7 cellular contexts compared by ENCODE assay signal in genomic region chr3:17774180-17774910, GRCh38. TPM values are rescaled to one million over a fixed set of nuclear protein-coding genes. Genes with fewer than 3 reads are reported as not detected.
A peak's percentile ranks its signal among the peaks of the same experiment; 100 is the strongest.
DNase-seq lines count a peak whose midpoint lies in the region; ATAC-seq and TF ChIP-seq lines count a peak whose summit lies in the region.
"Not testable (repeated sequence)": the region's sequence is repeated elsewhere in the genome, so short reads cannot be mapped to it uniquely, and the experiment has no call there.

No MANE protein-coding gene starts in this region.

- H3K9ac ChIP-seq in Loucy (ENCODE audit: low read depth, low read length, poor library complexity, severe bottlenecking), result peak overlapping the region; percentile 82

- not testable (repeated sequence) for H4K20me1 ChIP-seq in Loucy (ENCODE audit: insufficient read depth, low read length, poor library complexity, severe bottlenecking)

- ATAC-seq in activated CD4-positive, alpha-beta T cell treated with anti-CD3 and anti-CD28 coated beads for 36 hours, result peak; percentile 74
- peak; percentile 76 for ATAC-seq in central memory CD8-positive, alpha-beta T cell (replicated peaks; ENCODE audit: extremely low read depth, poor library complexity, severe bottlenecking)

- peaks cover 11% of the 10 kb centered on the region for H3K4me1 ChIP-seq in Loucy (ENCODE audit: insufficient read depth, low read length, poor library complexity, severe bottlenecking)

- peaks cover 22% of the 10 kb centered on the region; the same call in 1 of the 2 replicates for H3K79me2 ChIP-seq in Loucy (ENCODE audit: insufficient read depth, low read length)

- H3F3A ChIP-seq in Loucy (ENCODE audit: low read depth), result not testable (repeated sequence)

- H3K9me3 ChIP-seq in Loucy (ENCODE audit: insufficient read depth, low read depth, low read length), result not testable (repeated sequence)

- CTCF ChIA-PET in activated CD4-positive, alpha-beta T cell treated with anti-CD3 and anti-CD28 coated beads for 36 hours (lab: Charles Lee), result interaction anchor here (0.6 to 2.2 kb wide), 4 partner anchors 31 to 147 kb away, joined by 3 to 8 read pairs (median 4); no protein-coding TSS in a partner anchor

- peaks cover 17% of the 10 kb centered on the region for H3K4me1 Mint-ChIP-seq in activated CD4-positive, alpha-beta T cell treated with anti-CD3 and anti-CD28 coated beads for 36 hours
- peaks cover 13% of the 10 kb centered on the region for H3K4me1 Mint-ChIP-seq in central memory CD8-positive, alpha-beta T cell

- peak overlapping the region; percentile 74 for H3K4me3 Mint-ChIP-seq in activated CD4-positive, alpha-beta T cell treated with anti-CD3 and anti-CD28 coated beads for 36 hours
- peak overlapping the region; percentile 46 for H3K4me3 Mint-ChIP-seq in central memory CD8-positive, alpha-beta T cell

- TF ChIP-seq CTCF in Loucy (conservative IDR thresholded peaks at IDR 0.05; ENCODE audit: low read length), result not testable (repeated sequence)

- H3K27me3 ChIP-seq in Loucy (ENCODE audit: insufficient read depth, low read length, poor library complexity, severe bottlenecking), result not testable (repeated sequence)

- H3K27ac Mint-ChIP-seq in activated CD4-positive, alpha-beta T cell treated with anti-CD3 and anti-CD28 coated beads for 36 hours, result peak overlapping the region; percentile 81
- not testable (repeated sequence) for H3K27ac Mint-ChIP-seq in central memory CD8-positive, alpha-beta T cell (ENCODE audit: low read depth)

- H3K36me3 ChIP-seq in Loucy (ENCODE audit: insufficient read depth, low read length), result not testable (repeated sequence)

- H3K9me2 ChIP-seq in Loucy (replicated peaks; ENCODE audit: low read depth, low read length), result not testable (repeated sequence)

- peak overlapping the region; percentile 80 for H3K4me3 ChIP-seq in Loucy (ENCODE audit: low read length, poor library complexity, severe bottlenecking)

- not testable (repeated sequence) for H3K9me3 Mint-ChIP-seq in activated CD4-positive, alpha-beta T cell treated with anti-CD3 and anti-CD28 coated beads for 36 hours (ENCODE audit: low read depth); central memory CD8-positive, alpha-beta T cell

- not testable (repeated sequence) for H3K36me3 Mint-ChIP-seq in activated CD4-positive, alpha-beta T cell treated with anti-CD3 and anti-CD28 coated beads for 36 hours (ENCODE audit: low read depth); central memory CD8-positive, alpha-beta T cell (ENCODE audit: insufficient read depth)

- POLR2A ChIA-PET in activated CD4-positive, alpha-beta T cell treated with anti-CD3 and anti-CD28 coated beads for 36 hours (lab: Charles Lee), result interaction anchor here (0.6 to 1.4 kb wide), 2 partner anchors 26 to 32 kb away, joined by 3 to 10 read pairs; partner anchors contain the start of gene TBC1D5

- peaks cover 13% of the 10 kb centered on the region for H3K27me3 Mint-ChIP-seq in activated CD4-positive, alpha-beta T cell treated with anti-CD3 and anti-CD28 coated beads for 36 hours
- H3K27me3 Mint-ChIP-seq in central memory CD8-positive, alpha-beta T cell, result not testable (repeated sequence)

- intact Hi-C loops in activated CD4-positive, alpha-beta T cell treated with anti-CD3 and anti-CD28 coated beads for 36 hours (cut with DNase I, micrococcal nuclease), result loop anchor here in 1 of 2 experiments (1.0 kb wide), 1 partner anchor 32 kb away; the partner anchor contains the start of gene TBC1D5

- H2AFZ ChIP-seq in Loucy (ENCODE audit: low read length), result not testable (repeated sequence)

- DNase-seq in activated CD4-positive, alpha-beta T cell treated with anti-CD3 and anti-CD28 coated beads for 36 hours, result peak; percentile 81
- peak; percentile 76 for DNase-seq in activated CD8-positive, alpha-beta memory T cell treated with anti-CD3 and anti-CD28 coated beads, Interleukin-2, amount 50 U/mL, for 48 hours
- DNase-seq in activated gamma-delta T cell treated with Interleukin-2 at 50 U/mL for 16 hours, result peak; percentile 26
- DNase-seq in central memory CD8-positive, alpha-beta T cell (ENCODE audit: low spot score in 2 of 2), result peak; percentile 15 to 41
- peak; percentile 36 to 59 for DNase-seq in stimulated activated CD4-positive, alpha-beta T cell treated with anti-CD3 and anti-CD28 coated beads, Interleukin-15, amount 100 ng/mL, for 48 hours (ENCODE audit: low read depth in 2 of 2)
- DNase-seq in stimulated activated CD8-positive, alpha-beta memory T cell treated with anti-CD3 and anti-CD28 coated beads, Interleukin-4, amount 100 ng/mL, for 1 hour (ENCODE audit: low read depth in 2 of 2, low spot score in 1 of 2), result peak; percentile 1 to 10

- H3K4me2 ChIP-seq in Loucy (ENCODE audit: low read depth, low read length, poor library complexity, severe bottlenecking), result peak overlapping the region; percentile 86

RNA-seq across cellular contexts. Expression of gene TBC1D5, which starts 31.9 kb away (rescaled TPM):
- total RNA-seq in activated CD4-positive, alpha-beta T cell treated with anti-CD3 and anti-CD28 coated beads for 36 hours, result 10 to 100 TPM; 53.9 to 56.9 TPM

Comparison
In these comparisons a context has a peak if more than half of its experiments do, and no peak if none do; other contexts are left out.
1. Peak in every context shown above with its lines: DNase-seq, ATAC-seq and H3K4me3 ChIP-seq.
2. DNase-seq: peak in every context shown above with its lines; median percentile 81 in activated CD4-positive, alpha-beta T cell treated with anti-CD3 and anti-CD28 coated beads for 36 hours; 76 in activated CD8-positive, alpha-beta memory T cell treated with anti-CD3 and anti-CD28 coated beads, Interleukin-2, amount 50 U/mL, for 48 hours; 48 in stimulated activated CD4-positive, alpha-beta T cell treated with anti-CD3 and anti-CD28 coated beads, Interleukin-15, amount 100 ng/mL, for 48 hours; 28 in central memory CD8-positive, alpha-beta T cell; 26 in activated gamma-delta T cell treated with Interleukin-2 at 50 U/mL for 16 hours; 6 in stimulated activated CD8-positive, alpha-beta memory T cell treated with anti-CD3 and anti-CD28 coated beads, Interleukin-4, amount 100 ng/mL, for 1 hour.